1 cellular context compared by ENCODE assay signal in the genomic region with DNA sequence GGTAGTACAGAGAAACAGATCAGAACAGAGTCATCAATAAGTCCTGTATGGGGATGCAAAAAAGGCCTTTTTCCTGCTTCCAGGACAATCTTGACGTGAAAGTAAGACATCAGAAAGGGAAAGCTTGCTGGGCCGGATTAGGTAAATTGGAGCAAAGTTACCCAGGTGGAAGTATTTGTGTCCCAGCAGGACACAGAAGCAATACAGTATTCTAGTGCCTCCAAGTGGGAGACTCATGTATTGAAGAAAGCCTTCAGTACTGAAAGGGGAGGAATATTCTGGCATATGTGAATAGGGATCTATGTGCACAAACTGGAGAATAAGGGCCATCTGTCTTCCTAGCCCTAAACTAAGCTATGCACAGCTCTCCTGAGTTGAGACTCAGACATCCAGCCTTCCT.
A peak's percentile ranks its signal among the peaks of the same experiment; 100 is the strongest.
TF ChIP-seq lines count a peak whose summit lies in the region.

No MANE protein-coding gene starts in this region.

TF ChIP-seq in H1, 55 proteins besides CTCF, POLR2A, EP300 and RAD21:
- TF ChIP-seq RFX5 (IDR thresholded peaks at IDR 0.05; ENCODE audit: borderline replicate concordance, low read depth, low read length) (no peak), TCF12 (IDR thresholded peaks at IDR 0.05; ENCODE audit: low read depth, low read length) (peak; percentile 79), E2F6 (IDR thresholded peaks at IDR 0.05) (no peak), EGR1 (IDR thresholded peaks at IDR 0.05; ENCODE audit: borderline replicate concordance, low read depth, low read length) (0 out of 2 replicates have a peak, but pooled peaks have one; percentile 8)
